ENCODE assay signal across 3 cellular contexts in genomic region chr10:109517748-109518147, GRCh38.
"Had no signal": no experiment of that assay in that cellular context is flagged by ENCODE, and none has a peak within 500 bp of the region (broad histone marks: within the 10 kb centered on the region; RNA-seq: fewer than 3 reads in every experiment).

No MANE protein-coding gene starts in this region.

- H3K4me3 ChIP-seq: GM12878 had no signal

- DNase-seq: GDM1, GF-D8 had no signal

- ATAC-seq: GM12878 had no signal
